In genomic region chr15:32688151-32688639, GRCh38 we compare ENCODE assay signal across 13 cellular contexts. TPM values are rescaled to one million over a fixed set of nuclear protein-coding genes. Genes with fewer than 3 reads are reported as not detected.
DNase-seq lines count a peak whose midpoint lies in the region; ATAC-seq, FAIRE-seq and TF ChIP-seq lines count a peak whose summit lies in the region.
"Had no signal": no experiment of that assay in that cellular context is flagged by ENCODE, and none has a peak within 500 bp of the region (broad histone marks: within the 10 kb centered on the region; RNA-seq: fewer than 3 reads in every experiment).

No MANE protein-coding gene starts in this region.

- H3K27me3 Mint-ChIP-seq in astrocyte (ENCODE audit: low read depth, unreplicated experiment), result no peaks in the 10 kb centered on the region

- H3K4me2 ChIP-seq in astrocyte (ENCODE audit: low read length), result peak overlapping the region; percentile 44

- 29% methylated on average over 2 of the region's 2 CpGs for WGBS in liver

- ATAC-seq in HG03025 (IDR thresholded peaks at IDR 0.05; ENCODE audit: low FRiP score, unreplicated experiment) (no peak), GM21737 (IDR thresholded peaks at IDR 0.05; ENCODE audit: unreplicated experiment) (no peak)
- ATAC-seq: natural killer cell had no signal

- no peak overlapping the region for H3K4me3 Mint-ChIP-seq in astrocyte (ENCODE audit: unreplicated experiment)
- H3K4me3 Mint-ChIP-seq: CD4-positive, alpha-beta memory T cell; endodermal cell; natural killer cell had no signal

- peaks cover 43% of the 10 kb centered on the region for H3K4me1 Mint-ChIP-seq in astrocyte (ENCODE audit: low read depth, unreplicated experiment)
- H3K4me1 Mint-ChIP-seq: CD4-positive, alpha-beta memory T cell; natural killer cell had no signal

- TF ChIP-seq CTCF in astrocyte (IDR thresholded peaks at IDR 0.05; ENCODE audit: insufficient read depth, low read depth, low read length), result no peak
- TF ChIP-seq CTCF in liver (IDR thresholded peaks at IDR 0.05; ENCODE audit: low read depth, low read length, missing input control), result no peak

- no peaks in the 10 kb centered on the region for H3K79me2 ChIP-seq in astrocyte (ENCODE audit: insufficient read depth, low read length)

- H3K4me3 ChIP-seq in astrocyte (ENCODE audit: insufficient read depth, low read depth, low read length), result no peak overlapping the region
- no peak overlapping the region for H3K4me3 ChIP-seq in liver (ENCODE audit: low read depth in 1 of 3, low read length in 3 of 3)

- H3K27me3 ChIP-seq in astrocyte (ENCODE audit: insufficient read depth, low read length), result no peaks in the 10 kb centered on the region
- no peaks in the 10 kb centered on the region for H3K27me3 ChIP-seq in liver (ENCODE audit: control insufficient read depth in 4 of 4, insufficient read depth in 4 of 4, low read length in 3 of 4)

- no peaks in the 10 kb centered on the region for H4K20me1 ChIP-seq in astrocyte (ENCODE audit: insufficient read depth, low read length)

- TF ChIP-seq RAD21 in liver (IDR thresholded peaks at IDR 0.05), result no peak

- H3K9ac ChIP-seq in astrocyte (ENCODE audit: low read length) (peak overlapping the region; percentile 50), liver (ENCODE audit: low read depth in 1 of 2, low read length in 2 of 2) (no peak overlapping the region)

- no peak for FAIRE-seq in astrocyte (lab: Jason Lieb, UNC)

- no peaks in the 10 kb centered on the region for H3K36me3 ChIP-seq in astrocyte (ENCODE audit: insufficient read depth, low read length)
- H3K36me3 ChIP-seq in liver (ENCODE audit: control insufficient read depth in 4 of 4, insufficient read depth in 3 of 4, low read depth in 1 of 4, low read length in 3 of 4), result peaks cover 0 to 28% (median 14%) of the 10 kb centered on the region in 4 donors

- peak overlapping the region; percentile 85 for H3K27ac Mint-ChIP-seq in astrocyte (ENCODE audit: unreplicated experiment)
- H3K27ac Mint-ChIP-seq: CD4-positive, alpha-beta memory T cell; endodermal cell; natural killer cell had no signal

- H3K27ac ChIP-seq in astrocyte (ENCODE audit: low read depth, low read length) (peak overlapping the region; percentile 73), liver (ENCODE audit: low read depth in 1 of 2, low read length in 2 of 2) (peak overlapping the region in 1 of 2 donors; percentile 41)

- H3K4me1 ChIP-seq in astrocyte (ENCODE audit: insufficient read depth, low read length) (peaks cover 33% of the 10 kb centered on the region), liver (ENCODE audit: control insufficient read depth in 4 of 4, insufficient read depth in 4 of 4, low read length in 3 of 4) (peaks cover 2 to 13% (median 3%) of the 10 kb centered on the region in 4 donors)

- H3K9me3 ChIP-seq in astrocyte (ENCODE audit: insufficient read depth, low read depth, low read length) (peaks cover 5% of the 10 kb centered on the region), liver (ENCODE audit: control insufficient read depth in 4 of 4, low read length in 3 of 4) (no peaks in the 10 kb centered on the region)

- DNase-seq in DMS153 treated with DMSO at 0.1 percent for 48 hours (lab: John Stamatoyannopoulos, UW; ENCODE audit: unreplicated experiment) (peak; percentile 9), NCI-H2029 (lab: John Stamatoyannopoulos, UW) (peak; percentile 80), astrocyte (ENCODE audit: low read depth) (peak; percentile 51), NCI-H226 (no peak)
- DNase-seq in activated effector memory CD4-positive, alpha-beta T cell treated with Interleukin-2 at 50 U/mL for 16 hours, result no peak
- DNase-seq: CD4-positive, alpha-beta memory T cell; endodermal cell; H7; natural killer cell had no signal

- H3K36me3 Mint-ChIP-seq in astrocyte (ENCODE audit: low read depth, unreplicated experiment), result no peaks in the 10 kb centered on the region
- H3K36me3 Mint-ChIP-seq: CD4-positive, alpha-beta memory T cell; natural killer cell had no signal

- H2AFZ ChIP-seq in astrocyte (ENCODE audit: low read depth, low read length), result no peak overlapping the region

- H3K9me3 Mint-ChIP-seq in astrocyte (ENCODE audit: unreplicated experiment), result no peaks in the 10 kb centered on the region
- H3K9me3 Mint-ChIP-seq: CD4-positive, alpha-beta memory T cell; natural killer cell had no signal

TF ChIP-seq in liver, 16 proteins besides CTCF, POLR2A, EP300 and RAD21:
- no peak for TF ChIP-seq TAF1 (conservative IDR thresholded peaks at IDR 0.05)
- no peak for TF ChIP-seq FOXA1 (IDR thresholded peaks at IDR 0.05)
- TF ChIP-seq RXRA (IDR thresholded peaks at IDR 0.05), result peak in 1 of 2 donors; percentile 42
- no peak for TF ChIP-seq NR2F2 (IDR thresholded peaks at IDR 0.05)
- TF ChIP-seq ZBTB33 (IDR thresholded peaks at IDR 0.05), result no peak
- no peak for TF ChIP-seq GABPA (IDR thresholded peaks at IDR 0.05 in 1 of 2, conservative IDR thresholded peaks at IDR 0.05 in 1 of 2)
- TF ChIP-seq JUND (IDR thresholded peaks at IDR 0.05), result peak in 1 of 2 donors; percentile 18
- peak; percentile 13 for TF ChIP-seq SP1 (IDR thresholded peaks at IDR 0.05)
- TF ChIP-seq, protein P1, sequence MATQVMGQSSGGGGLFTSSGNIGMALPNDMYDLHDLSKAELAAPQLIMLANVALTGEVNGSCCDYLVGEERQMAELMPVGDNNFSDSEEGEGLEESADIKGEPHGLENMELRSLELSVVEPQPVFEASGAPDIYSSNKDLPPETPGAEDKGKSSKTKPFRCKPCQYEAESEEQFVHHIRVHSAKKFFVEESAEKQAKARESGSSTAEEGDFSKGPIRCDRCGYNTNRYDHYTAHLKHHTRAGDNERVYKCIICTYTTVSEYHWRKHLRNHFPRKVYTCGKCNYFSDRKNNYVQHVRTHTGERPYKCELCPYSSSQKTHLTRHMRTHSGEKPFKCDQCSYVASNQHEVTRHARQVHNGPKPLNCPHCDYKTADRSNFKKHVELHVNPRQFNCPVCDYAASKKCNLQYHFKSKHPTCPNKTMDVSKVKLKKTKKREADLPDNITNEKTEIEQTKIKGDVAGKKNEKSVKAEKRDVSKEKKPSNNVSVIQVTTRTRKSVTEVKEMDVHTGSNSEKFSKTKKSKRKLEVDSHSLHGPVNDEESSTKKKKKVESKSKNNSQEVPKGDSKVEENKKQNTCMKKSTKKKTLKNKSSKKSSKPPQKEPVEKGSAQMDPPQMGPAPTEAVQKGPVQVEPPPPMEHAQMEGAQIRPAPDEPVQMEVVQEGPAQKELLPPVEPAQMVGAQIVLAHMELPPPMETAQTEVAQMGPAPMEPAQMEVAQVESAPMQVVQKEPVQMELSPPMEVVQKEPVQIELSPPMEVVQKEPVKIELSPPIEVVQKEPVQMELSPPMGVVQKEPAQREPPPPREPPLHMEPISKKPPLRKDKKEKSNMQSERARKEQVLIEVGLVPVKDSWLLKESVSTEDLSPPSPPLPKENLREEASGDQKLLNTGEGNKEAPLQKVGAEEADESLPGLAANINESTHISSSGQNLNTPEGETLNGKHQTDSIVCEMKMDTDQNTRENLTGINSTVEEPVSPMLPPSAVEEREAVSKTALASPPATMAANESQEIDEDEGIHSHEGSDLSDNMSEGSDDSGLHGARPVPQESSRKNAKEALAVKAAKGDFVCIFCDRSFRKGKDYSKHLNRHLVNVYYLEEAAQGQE (IDR thresholded peaks at IDR 0.05), result no peak
- no peak for TF ChIP-seq HNF4G (IDR thresholded peaks at IDR 0.05)
- peak; percentile 21 for TF ChIP-seq MAX (IDR thresholded peaks at IDR 0.05)
- no peak for TF ChIP-seq EGR1 (IDR thresholded peaks at IDR 0.05; ENCODE audit: low read depth in 2 of 2)
- peak; percentile 83 for TF ChIP-seq FOXA2 (IDR thresholded peaks at IDR 0.05)
- peak; percentile 60 for TF ChIP-seq YY1 (IDR thresholded peaks at IDR 0.05)
- peak in 1 of 2 donors; percentile 9 for TF ChIP-seq HNF4A (conservative IDR thresholded peaks at IDR 0.05)
- TF ChIP-seq, protein P2, sequence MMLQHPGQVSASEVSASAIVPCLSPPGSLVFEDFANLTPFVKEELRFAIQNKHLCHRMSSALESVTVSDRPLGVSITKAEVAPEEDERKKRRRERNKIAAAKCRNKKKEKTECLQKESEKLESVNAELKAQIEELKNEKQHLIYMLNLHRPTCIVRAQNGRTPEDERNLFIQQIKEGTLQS (IDR thresholded peaks at IDR 0.05), result no peak
TF ChIP-seq in liver: peak in this region for 7.

RNA-seq across cellular contexts. Expression of gene GREM1, which starts 29.6 kb away (rescaled TPM):
- total RNA-seq in astrocyte, result 74.5 and 112 TPM in 2 replicates
- total RNA-seq in liver, result 1 to 10 TPM in 1 of 2 donors, under 1 TPM in 1; under 0.01 to 1.6 TPM
- under 1 TPM; 0.46 to 0.54 TPM for polyA plus RNA-seq in liver
- total RNA-seq: activated CD8-positive, alpha-beta memory T cell treated with anti-CD3 and anti-CD28 coated beads for 36 hours; CD4-positive, alpha-beta memory T cell; natural killer cell had no signal
- polyA plus RNA-seq: CD4-positive, alpha-beta memory T cell had no signal

RNA-seq across cellular contexts. Expression of gene SCG5, which starts 46.7 kb away (rescaled TPM):
- total RNA-seq in astrocyte (12.1 and 14.7 TPM in 2 replicates), liver (10 to 100 TPM in 1 of 2 donors, 1 to 10 TPM in 1; 7.5 to 12.6 TPM)
- 10 to 100 TPM in 1 of 2 donors, 1 to 10 TPM in 1; 2.9 to 13.4 TPM for polyA plus RNA-seq in liver
- total RNA-seq: natural killer cell had no signal

Comparison
In these comparisons a context has a peak if more than half of its experiments do, and no peak if none do; other contexts are left out.
1. DNase-seq: peak in DMS153 treated with DMSO at 0.1 percent for 48 hours (single experiment), NCI-H2029 (single experiment) and astrocyte (single experiment); none in activated effector memory CD4-positive, alpha-beta T cell treated with Interleukin-2 at 50 U/mL for 16 hours (single experiment) and NCI-H226 (single experiment).
2. RNA of gene GREM1, which starts 29.6 kb away (total RNA-seq): 74.5 to 112 TPM in astrocyte; under 0.01 to 1.6 TPM in liver; every median in the first group is over 10 times any median in the second.